19 cellular contexts compared by ENCODE assay signal in genomic region chr12:105090361-105090760, GRCh38. TPM values are rescaled to one million over a fixed set of nuclear protein-coding genes. Genes with fewer than 3 reads are reported as not detected.
DNase-seq lines count a peak whose midpoint lies in the region; ATAC-seq and TF ChIP-seq lines count a peak whose summit lies in the region.
"Had no signal": no experiment of that assay in that cellular context is flagged by ENCODE, and none has a peak within 500 bp of the region (broad histone marks: within the 10 kb centered on the region; RNA-seq: fewer than 3 reads in every experiment).

No MANE protein-coding gene starts in this region.

- H3K36me3 Mint-ChIP-seq in endodermal cell (ENCODE audit: low read depth): peaks cover 4% of the 10 kb centered on the region
- H3K36me3 Mint-ChIP-seq: CD8-positive, alpha-beta T cell had no signal

- H3K4me3 Mint-ChIP-seq in endodermal cell: no peak overlapping the region
- H3K4me3 Mint-ChIP-seq: CD14-positive monocyte; CD8-positive, alpha-beta T cell had no signal

- 61 to 65% methylated on average over 4 to 6 of the region's 6 CpGs for WGBS in endodermal cell (ENCODE audit: insufficient coverage in 1 of 2, insufficient read length in 1 of 2), 2 experiments
- 65 to 78% (median 69%) methylated on average over 6 of the region's 6 CpGs for WGBS in heart left ventricle, 4 donors

- H3K27me3 ChIP-seq in HUES6 (ENCODE audit: control insufficient read depth, insufficient read depth, low read length): no peaks in the 10 kb centered on the region
- H3K27me3 ChIP-seq in endodermal cell (ENCODE audit: control insufficient read depth, insufficient read depth, low read length, poor library complexity, severe bottlenecking): no peaks in the 10 kb centered on the region
- no peaks in the 10 kb centered on the region for H3K27me3 ChIP-seq in SJCRH30
- no peaks in the 10 kb centered on the region for H3K27me3 ChIP-seq in heart left ventricle

- H3K4me1 ChIP-seq in HUES6 (ENCODE audit: control insufficient read depth, insufficient read depth, low read length) (peaks cover 32% of the 10 kb centered on the region), endodermal cell (ENCODE audit: control insufficient read depth, insufficient read depth, low read length) (no peaks in the 10 kb centered on the region), SJCRH30 (no peaks in the 10 kb centered on the region), heart left ventricle (no peaks in the 10 kb centered on the region)

- H3K27me3 Mint-ChIP-seq in endodermal cell (ENCODE audit: insufficient read depth): peaks cover 3% of the 10 kb centered on the region

- intact Hi-C loops in heart left ventricle (cut with DNase I): no loop called here

- H3K27ac ChIP-seq in HUES6 (ENCODE audit: low read depth, low read length) (peak overlapping the region; percentile 69; the same call in 1 of the 2 replicates), endodermal cell (ENCODE audit: low read depth, low read length) (no peak overlapping the region), SJCRH30 (no peak overlapping the region), heart left ventricle (no peak overlapping the region)
- H3K27ac ChIP-seq: 22Rv1 had no signal

- H3K9me3 ChIP-seq in HUES6 (ENCODE audit: control insufficient read depth, insufficient read depth, low read depth, low read length): peaks cover 16% of the 10 kb centered on the region
- H3K9me3 ChIP-seq in endodermal cell (ENCODE audit: control insufficient read depth, low read length): peaks cover 17% of the 10 kb centered on the region
- H3K9me3 ChIP-seq in SJCRH30 (replicated peaks): no peaks in the 10 kb centered on the region
- H3K9me3 ChIP-seq in heart left ventricle: peaks cover 0 to 9% (median 7%) of the 10 kb centered on the region in 12 donors

- no peak for TF ChIP-seq POLR2A in heart left ventricle (IDR thresholded peaks at IDR 0.05)

- H3K9me3 Mint-ChIP-seq in endodermal cell: peaks cover 22% of the 10 kb centered on the region
- H3K9me3 Mint-ChIP-seq: CD8-positive, alpha-beta T cell had no signal

- H3K36me3 ChIP-seq in HUES6 (ENCODE audit: control insufficient read depth, insufficient read depth, low read length): no peaks in the 10 kb centered on the region
- no peaks in the 10 kb centered on the region for H3K36me3 ChIP-seq in endodermal cell (ENCODE audit: control insufficient read depth, insufficient read depth, low read length)
- no peaks in the 10 kb centered on the region for H3K36me3 ChIP-seq in SJCRH30
- H3K36me3 ChIP-seq in heart left ventricle: no peaks in the 10 kb centered on the region

- H3K9ac ChIP-seq in HUES6 (ENCODE audit: low read length) (peak overlapping the region; percentile 67), endodermal cell (ENCODE audit: extremely low read depth, low read length, poor library complexity, severe bottlenecking) (no peak overlapping the region)

- peak; percentile 52 for DNase-seq in ELF-1 (ENCODE audit: low read depth, low spot score)
- peak; percentile 80 for DNase-seq in SW480 (ENCODE audit: low spot score)
- DNase-seq in endodermal cell: peak; percentile 63
- DNase-seq in nucleus accumbens (lab: John Stamatoyannopoulos, UW): no peak
- DNase-seq in SJCRH30: no peak
- DNase-seq in heart left ventricle: no peak
- DNase-seq: CD8-positive, alpha-beta T cell; COR-L47; DMS153; DND-41; GF-D8; GOT3; HCEC 1CT; KBM-7 had no signal

- 0 out of 2 replicates have a peak overlapping the region, but pooled peaks have one; percentile 14 for H3K4me3 ChIP-seq in HUES6 (ENCODE audit: low read depth, low read length)
- no peak overlapping the region for H3K4me3 ChIP-seq in endodermal cell (ENCODE audit: low read length)
- no peak overlapping the region for H3K4me3 ChIP-seq in SJCRH30
- no peak overlapping the region for H3K4me3 ChIP-seq in heart left ventricle

- TF ChIP-seq CTCF in endodermal cell (conservative IDR thresholded peaks at IDR 0.05): no peak
- no peak for TF ChIP-seq CTCF in heart left ventricle (IDR thresholded peaks at IDR 0.05)

- H3K4me1 Mint-ChIP-seq in endodermal cell: peaks cover 7% of the 10 kb centered on the region
- H3K4me1 Mint-ChIP-seq: CD14-positive monocyte had no signal

- ATAC-seq in heart left ventricle (no peak), HG03439 (IDR thresholded peaks at IDR 0.05; ENCODE audit: unreplicated experiment) (no peak)
- ATAC-seq: CD8-positive, alpha-beta T cell had no signal

- no peak overlapping the region for H3K27ac Mint-ChIP-seq in endodermal cell
- H3K27ac Mint-ChIP-seq: CD14-positive monocyte; CD8-positive, alpha-beta T cell had no signal

RNA-seq across cellular contexts. Expression of gene ALDH1L2, which starts 6.1 kb away (rescaled TPM):
- total RNA-seq in endodermal cell: under 1 TPM; 0.22 to 0.27 TPM
- polyA plus RNA-seq in endodermal cell (2013, experiment 1 of 2): 2.5 TPM
- polyA plus RNA-seq in endodermal cell (2013, experiment 2 of 2): 1.4 TPM
- 0.45 and 0.48 TPM in 2 replicates for total RNA-seq in SJCRH30 (2014; rRNA removed; shearing (Covaris generic))
- 1 to 10 TPM in 8 of 9 donors, under 1 TPM in 1; 0.81 to 6.7 (median 2.0) TPM for total RNA-seq in heart left ventricle
- 1 to 10 TPM in 1 of 2 donors, under 1 TPM in 1; 0.53 to 2.3 TPM for polyA plus RNA-seq in heart left ventricle
- total RNA-seq: CD8-positive, alpha-beta T cell; HT-29 had no signal

RNA-seq across cellular contexts. Expression of gene WASHC4, which starts 17.2 kb away (rescaled TPM):
- total RNA-seq in endodermal cell (10 to 100 TPM; 39.7 to 40.6 TPM), heart left ventricle (10 to 100 TPM; 15.3 to 42.9 (median 25.3) TPM)
- 32.6 TPM for polyA plus RNA-seq in endodermal cell (2013, experiment 1 of 2)
- polyA plus RNA-seq in endodermal cell (2013, experiment 2 of 2): 30.3 TPM
- total RNA-seq in SJCRH30 (2014; rRNA removed; shearing (Covaris generic)): 40.9 and 47.8 TPM in 2 replicates
- 10 to 100 TPM in 1 of 2 donors, 1 to 10 TPM in 1; 9.3 to 14.6 TPM for polyA plus RNA-seq in heart left ventricle

Comparison
In these comparisons a context has a peak if more than half of its experiments do, and no peak if none do; other contexts are left out.
1. DNase-seq: peak in ELF-1 (single experiment), SW480 (single experiment) and endodermal cell (single experiment); none in nucleus accumbens (0 of 56), SJCRH30 (0 of 2) and heart left ventricle (0 of 5).